ENCODE assay signal across 1 cellular context in genomic region chr16:4362476-4363250, GRCh38.
TF ChIP-seq lines count a peak whose summit lies in the region.

No MANE protein-coding gene starts in this region.

TF ChIP-seq in GM12878, 131 proteins besides CTCF, POLR2A, EP300 and RAD21:
- no peak for TF ChIP-seq TAF1 (IDR thresholded peaks at IDR 0.05; ENCODE audit: borderline replicate concordance, low read depth, low read length)
- TF ChIP-seq MEF2A (IDR thresholded peaks at IDR 0.05; ENCODE audit: insufficient read depth, low read depth, low read length) = no peak
- TF ChIP-seq CEBPZ (IDR thresholded peaks at IDR 0.05; ENCODE audit: low read depth, low read length) = no peak
- TF ChIP-seq SMAD5 (IDR thresholded peaks at IDR 0.05; ENCODE audit: low read depth) = no peak
- TF ChIP-seq CUX1 (IDR thresholded peaks at IDR 0.05; ENCODE audit: insufficient replicate concordance, low read depth, low read length) = no peak
- no peak for TF ChIP-seq BCL11A (IDR thresholded peaks at IDR 0.05; ENCODE audit: low read depth, low read length)
- no peak for TF ChIP-seq SIN3A (IDR thresholded peaks at IDR 0.05; ENCODE audit: low read depth, low read length)
- TF ChIP-seq FOXK2 (IDR thresholded peaks at IDR 0.05) = no peak
- TF ChIP-seq SPI1 (IDR thresholded peaks at IDR 0.05; ENCODE audit: borderline replicate concordance, insufficient read depth, low read depth, low read length) = no peak
